9 cellular contexts compared by ENCODE assay signal in the genomic region with DNA sequence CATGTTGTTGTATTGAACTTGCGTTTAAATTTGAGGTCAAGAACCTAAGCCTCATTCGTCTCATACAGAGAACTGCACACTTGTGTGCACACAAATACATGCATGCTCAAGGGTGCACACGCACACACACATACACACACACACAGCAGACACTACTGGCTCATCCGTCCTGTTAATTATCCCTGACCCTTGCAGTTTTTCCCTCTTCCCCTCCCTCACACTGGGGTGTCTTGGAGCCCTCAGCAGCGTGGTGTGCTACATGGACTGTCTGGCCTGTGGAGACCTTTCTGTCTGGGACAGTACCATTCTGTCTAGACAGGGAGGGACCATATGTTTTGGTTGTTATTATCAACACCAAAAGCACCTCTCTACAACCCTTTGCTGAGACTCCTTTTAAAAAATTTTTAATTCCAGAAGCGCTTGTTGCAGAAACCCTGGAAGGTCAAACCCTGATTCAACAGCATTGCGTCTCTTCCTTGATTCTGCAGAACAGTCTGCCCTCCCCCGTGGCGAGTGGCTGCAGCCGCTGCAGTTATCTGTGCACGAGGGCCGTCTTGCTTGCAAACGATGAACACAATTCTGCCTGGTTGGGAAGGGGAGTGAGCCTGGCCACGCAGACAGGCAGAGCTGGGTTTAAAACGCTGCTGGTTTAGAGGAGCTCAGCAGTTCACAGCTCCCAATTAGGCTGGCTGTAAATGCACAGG.
DNase-seq lines count a peak whose midpoint lies in the region; ATAC-seq and TF ChIP-seq lines count a peak whose summit lies in the region.
"Had no signal": no experiment of that assay in that cellular context is flagged by ENCODE, and none has a peak within 500 bp of the region (broad histone marks: within the 10 kb centered on the region; RNA-seq: fewer than 3 reads in every experiment).

No MANE protein-coding gene starts in this region.

- no peak overlapping the region for H3K18ac ChIP-seq in neuronal stem cell (ENCODE audit: low read length)

- H3K4ac ChIP-seq in neuronal stem cell (ENCODE audit: low read length): no peak overlapping the region

- peaks cover 6% of the 10 kb centered on the region; the same call in 1 of the 2 replicates for H3K27me3 Mint-ChIP-seq in HFFc6 (ENCODE audit: insufficient read depth)

- TF ChIP-seq POLR2A in GM18505 (IDR thresholded peaks at IDR 0.05; ENCODE audit: borderline replicate concordance, extremely low read depth, insufficient read depth, insufficient read length): no peak

- no peaks in the 10 kb centered on the region for H3K79me2 ChIP-seq in fibroblast of lung (ENCODE audit: control insufficient read depth, insufficient read depth, low read length)

- no peak overlapping the region for H3K23ac ChIP-seq in neuronal stem cell (ENCODE audit: low read depth, low read length, poor library complexity)

- H3K4me2 ChIP-seq in fibroblast of lung (ENCODE audit: extremely low read depth, insufficient read depth, low read length): no peak overlapping the region
- no peak overlapping the region for H3K4me2 ChIP-seq in neuronal stem cell (ENCODE audit: insufficient read depth, low read length, poor library complexity, severe bottlenecking)

- no peak overlapping the region for H2AK5ac ChIP-seq in neuronal stem cell (ENCODE audit: low read depth, low read length)

- no peak overlapping the region for H4K91ac ChIP-seq in neuronal stem cell (ENCODE audit: low read depth, low read length, poor library complexity)

- TF ChIP-seq CTCF in HFFc6 (IDR thresholded peaks at IDR 0.05) (no peak), fibroblast of lung (conservative IDR thresholded peaks at IDR 0.05 in 1 of 2, IDR thresholded peaks at IDR 0.05 in 1 of 2; ENCODE audit: low read depth in 1 of 2, low read length in 2 of 2) (no peak)

- ATAC-seq in GM18505 (IDR thresholded peaks at IDR 0.05; ENCODE audit: unreplicated experiment): no peak
- ATAC-seq in HG02840 (IDR thresholded peaks at IDR 0.05; ENCODE audit: low FRiP score, unreplicated experiment): no peak

- DNase-seq in HFFc6 (no peak), NOMO-1 treated with DMSO at 0.1 percent for 48 hours (lab: John Stamatoyannopoulos, UW; ENCODE audit: unreplicated experiment) (peak; percentile 81), fibroblast of lung (ENCODE audit: low read depth in 2 of 2) (peak; percentile 36 to 76), neuronal stem cell (ENCODE audit: low spot score) (peak; percentile 61), LoVo (ENCODE audit: low spot score) (no peak), glomerular visceral epithelial cell (ENCODE audit: extremely low spot score) (no peak)

- H3K36me3 Mint-ChIP-seq in HFFc6 (ENCODE audit: low read depth): no peaks in the 10 kb centered on the region

- H3K4me3 ChIP-seq in fibroblast of lung (replicated peaks in 1 of 4; ENCODE audit: control extremely low read depth in 1 of 4, insufficient read depth in 1 of 4, low read depth in 3 of 4, low read length in 4 of 4) (no peak overlapping the region), neuronal stem cell (ENCODE audit: low read length in 2 of 2) (peak overlapping the region in 1 of 2 donors; percentile 11)

- H2BK120ac ChIP-seq in neuronal stem cell (ENCODE audit: low read depth, low read length): no peak overlapping the region

- no peak overlapping the region for H2BK15ac ChIP-seq in neuronal stem cell (ENCODE audit: low read length)

- H2AFZ ChIP-seq in fibroblast of lung (ENCODE audit: low read length) (no peak overlapping the region), neuronal stem cell (ENCODE audit: low read length) (peak overlapping the region; percentile 83)

- no peaks in the 10 kb centered on the region for H3K4me1 ChIP-seq in fibroblast of lung (ENCODE audit: control insufficient read depth, extremely low read depth, insufficient read depth, low read length)
- peaks cover 3 to 7% of the 10 kb centered on the region in 2 donors for H3K4me1 ChIP-seq in neuronal stem cell (ENCODE audit: control insufficient read depth in 2 of 2, insufficient read depth in 1 of 2, low read depth in 1 of 2, low read length in 2 of 2)

- H3K79me1 ChIP-seq in neuronal stem cell (ENCODE audit: low read depth, low read length): no peaks in the 10 kb centered on the region

- H4K8ac ChIP-seq in neuronal stem cell (ENCODE audit: low read depth, low read length): no peak overlapping the region

- no peak overlapping the region for H2BK12ac ChIP-seq in neuronal stem cell (ENCODE audit: low read length)

- H3K27ac Mint-ChIP-seq in HFFc6: no peak overlapping the region
- H3K27ac Mint-ChIP-seq: stimulated activated naive CD8-positive, alpha-beta T cell treated with anti-CD3 and anti-CD28 coated beads, Interleukin-15, Interleukin-2, amounts not matched to agents 100 ng/mL and 50 ng/mL, for 24 hours had no signal

- no peak overlapping the region for H2BK5ac ChIP-seq in neuronal stem cell (ENCODE audit: low read length)

- H4K20me1 ChIP-seq in fibroblast of lung (ENCODE audit: control insufficient read depth, extremely low read depth, insufficient read depth, low read length): no peaks in the 10 kb centered on the region

- H3K4me1 Mint-ChIP-seq in HFFc6 (ENCODE audit: low read depth): peaks cover 9% of the 10 kb centered on the region

- H3K14ac ChIP-seq in neuronal stem cell (ENCODE audit: low read length): no peak overlapping the region

- no CpG with 5 or more reads among the region's 15 CpGs for WGBS in neuronal stem cell (ENCODE audit: extremely low coverage in 2 of 2, insufficient read length in 2 of 2, insufficient replicate concordance in 1 of 2), 2 donors

- H3K36me3 ChIP-seq in fibroblast of lung (ENCODE audit: control insufficient read depth, insufficient read depth, low read length) (no peaks in the 10 kb centered on the region), neuronal stem cell (replicated peaks in 1 of 2; ENCODE audit: control insufficient read depth in 2 of 2, insufficient read depth in 2 of 2, low read length in 2 of 2) (no peaks in the 10 kb centered on the region)

- peak overlapping the region; percentile 50 for H3K4me3 Mint-ChIP-seq in HFFc6
- H3K4me3 Mint-ChIP-seq: stimulated activated naive CD8-positive, alpha-beta T cell treated with anti-CD3 and anti-CD28 coated beads, Interleukin-15, Interleukin-2, amounts not matched to agents 100 ng/mL and 50 ng/mL, for 24 hours had no signal

- H3K9me3 ChIP-seq in fibroblast of lung (ENCODE audit: control insufficient read depth, insufficient read depth, low read depth, low read length) (no peaks in the 10 kb centered on the region), neuronal stem cell (replicated peaks in 1 of 2; ENCODE audit: control insufficient read depth in 2 of 2, insufficient read depth in 1 of 2, low read depth in 1 of 2, low read length in 2 of 2) (no peaks in the 10 kb centered on the region)

- H3K9me3 Mint-ChIP-seq in HFFc6: no peaks in the 10 kb centered on the region
- H3K9me3 Mint-ChIP-seq: stimulated activated naive CD8-positive, alpha-beta T cell treated with anti-CD3 and anti-CD28 coated beads, Interleukin-15, Interleukin-2, amounts not matched to agents 100 ng/mL and 50 ng/mL, for 24 hours had no signal

- H3K27me3 ChIP-seq in fibroblast of lung (ENCODE audit: control insufficient read depth, insufficient read depth, low read length): no peaks in the 10 kb centered on the region
- H3K27me3 ChIP-seq in neuronal stem cell (ENCODE audit: control insufficient read depth in 3 of 3, insufficient read depth in 3 of 3, low read depth in 1 of 3, low read length in 3 of 3): peaks cover 0 to 25% (median 0%) of the 10 kb centered on the region in 3 experiments

- H3K9ac ChIP-seq in fibroblast of lung (ENCODE audit: insufficient read depth, low read length) (no peak overlapping the region), neuronal stem cell (ENCODE audit: low read depth, low read length, poor library complexity) (no peak overlapping the region)

- H3K27ac ChIP-seq in fibroblast of lung (ENCODE audit: insufficient read depth, low read length): no peak overlapping the region
- H3K27ac ChIP-seq in neuronal stem cell (replicated peaks; ENCODE audit: low read length): no peak overlapping the region

Comparison
In these comparisons a context has a peak if more than half of its experiments do, and no peak if none do; other contexts are left out.
1. DNase-seq: peak in NOMO-1 treated with DMSO at 0.1 percent for 48 hours (single experiment), fibroblast of lung (2 of 2) and neuronal stem cell (single experiment); none in HFFc6 (single experiment), LoVo (single experiment) and glomerular visceral epithelial cell (single experiment).